17 cellular contexts compared by ENCODE assay signal in the genomic region with DNA sequence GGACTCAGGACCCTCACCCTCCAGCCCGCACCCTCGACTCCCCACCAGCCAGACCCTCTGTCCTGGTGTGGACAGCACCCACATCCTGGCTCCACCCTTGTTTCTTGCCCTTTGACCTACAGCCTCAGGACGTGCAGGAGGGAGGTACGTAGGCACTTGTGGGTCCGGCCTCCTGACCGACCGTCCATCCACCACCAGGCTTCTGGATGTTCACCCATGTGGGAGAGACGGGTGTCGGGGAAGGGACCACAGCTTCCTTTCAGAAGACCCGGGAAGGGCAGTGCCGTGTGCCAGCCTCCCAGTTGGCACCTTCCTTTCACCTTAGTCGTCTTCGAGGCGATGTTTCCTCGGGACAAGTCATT.
"Had no signal": no experiment of that assay in that cellular context is flagged by ENCODE, and none has a peak within 500 bp of the region (broad histone marks: within the 10 kb centered on the region; RNA-seq: fewer than 3 reads in every experiment).

No MANE protein-coding gene starts in this region.

- H3K36me3 ChIP-seq: left lung had no signal

- H3K9me3 ChIP-seq: left lung, upper lobe of left lung had no signal

- H3K27ac ChIP-seq: upper lobe of left lung had no signal

- H3K4me3 ChIP-seq: left lung, upper lobe of left lung had no signal

- ATAC-seq: activated T-cell treated with anti-CD3 and anti-CD28 coated beads, Interleukin-2, amount 50 U/mL, for 72 hours; left lung; stimulated activated naive CD8-positive, alpha-beta T cell treated with anti-CD3 and anti-CD28 coated beads, Interleukin-15, Interleukin-2, amounts not matched to agents 100 U/mL and 50 U/mL, for 24 hours had no signal

- H3K27me3 ChIP-seq: left lung, upper lobe of left lung had no signal

- DNase-seq: activated CD4-positive, alpha-beta memory T cell treated with anti-CD3 and anti-CD28 coated beads for 36 hours; activated CD4-positive, alpha-beta T cell treated with anti-CD3 and anti-CD28 coated beads for 48 hours; activated CD4-positive, CD25-positive, alpha-beta regulatory T cell; activated effector memory CD4-positive, alpha-beta T cell treated with Interleukin-2 at 50 U/mL for 16 hours; activated naive CD4-positive, alpha-beta T cell treated with anti-CD3 and anti-CD28 coated beads for 36 hours; activated naive CD8-positive, alpha-beta T cell treated with anti-CD3 and anti-CD28 coated beads, Interleukin-2, amount 10 ng/mL, durations not matched to agents 7 days and 5 days; activated T-cell treated with anti-CD3 and anti-CD28 coated beads, Interleukin-2, amount 50 U/mL, for 72 hours; amygdala; cortex of kidney; foreskin fibroblast; nephron progenitor cell; nucleus accumbens; stimulated activated CD4-positive, alpha-beta T cell treated with anti-CD3 and anti-CD28 coated beads, Interleukin-2, amount 100 ng/mL, for 48 hours; stimulated activated naive CD8-positive, alpha-beta T cell treated with anti-CD3 and anti-CD28 coated beads, Interleukin-15, Interleukin-2, amounts not matched to agents 100 U/mL and 50 U/mL, for 24 hours; T1000 had no signal
